In genomic region chr1:31006760-31007159, GRCh38 we compare ENCODE assay signal across 24 cellular contexts. TPM values are rescaled to one million over a fixed set of nuclear protein-coding genes. Genes with fewer than 3 reads are reported as not detected.
DNase-seq lines count a peak whose midpoint lies in the region; ATAC-seq, FAIRE-seq and TF ChIP-seq lines count a peak whose summit lies in the region.
"Had no signal": no experiment of that assay in that cellular context is flagged by ENCODE, and none has a peak within 500 bp of the region (broad histone marks: within the 10 kb centered on the region; RNA-seq: fewer than 3 reads in every experiment).

No MANE protein-coding gene starts in this region.

- no peak for ATAC-seq in SK-N-SH treated with all-trans-retinoic acid at 6 μM for 48 hours
- ATAC-seq: heart right ventricle; mucosa of descending colon; stimulated activated naive CD8-positive, alpha-beta T cell treated with anti-CD3 and anti-CD28 coated beads, Interleukin-15, Interleukin-2, amounts not matched to agents 100 U/mL and 50 U/mL, for 24 hours had no signal

- H3K9me3 ChIP-seq in SK-N-SH (no peaks in the 10 kb centered on the region), keratinocyte (ENCODE audit: control insufficient read depth, low read depth, low read length) (no peaks in the 10 kb centered on the region), smooth muscle cell (replicated peaks; ENCODE audit: low read depth) (no peaks in the 10 kb centered on the region)
- H3K9me3 ChIP-seq: mucosa of descending colon, tibial artery had no signal

- TF ChIP-seq CTCF in SK-N-SH (IDR thresholded peaks at IDR 0.05) (no peak), astrocyte of the cerebellum (IDR thresholded peaks at IDR 0.05; ENCODE audit: low read depth, low read length, missing control alignments) (no peak), keratinocyte (optimal IDR thresholded peaks at IDR 0.05 in 1 of 3, IDR thresholded peaks at IDR 0.05 in 1 of 3, conservative IDR thresholded peaks at IDR 0.05 in 1 of 3; ENCODE audit: extremely low read depth in 1 of 3, insufficient read depth in 2 of 3, low read length in 3 of 3) (no peak), smooth muscle cell (IDR thresholded peaks at IDR 0.05; ENCODE audit: borderline replicate concordance, insufficient read depth, poor library complexity, severe bottlenecking) (no peak)

- no peaks in the 10 kb centered on the region for H3K9me2 ChIP-seq in SK-N-SH

- H3K9me1 ChIP-seq in keratinocyte (ENCODE audit: control insufficient read depth, extremely low read depth, insufficient read depth, low read length), result peaks cover 5% of the 10 kb centered on the region

- TF ChIP-seq EP300 in SK-N-SH (IDR thresholded peaks at IDR 0.05; ENCODE audit: borderline replicate concordance in 1 of 2, low read depth in 1 of 2, low read length in 1 of 2), result no peak

- H3F3A ChIP-seq in SK-N-SH (replicated peaks; ENCODE audit: insufficient read depth), result peaks cover 43% of the 10 kb centered on the region
- H3F3A ChIP-seq in smooth muscle cell (ENCODE audit: low read depth), result peaks cover 27% of the 10 kb centered on the region

- H3K4me3 ChIP-seq in SK-N-SH (ENCODE audit: low read depth in 2 of 2, low read length in 1 of 2), result peak overlapping the region in 1 of 2 experiments; percentile 14; a peak in 1 of 4 replicates
- peak overlapping the region; percentile 5 for H3K4me3 ChIP-seq in astrocyte of the cerebellum (ENCODE audit: low read depth, low read length)
- H3K4me3 ChIP-seq in keratinocyte (ENCODE audit: control insufficient read depth in 2 of 3, extremely low read depth in 1 of 3, insufficient read depth in 2 of 3, low read depth in 1 of 3, low read length in 3 of 3), result peak overlapping the region in 2 of 3 experiments; percentile 31
- H3K4me3 ChIP-seq in smooth muscle cell, result no peak overlapping the region
- H3K4me3 ChIP-seq: coronary artery, heart right ventricle, mucosa of descending colon, tibial artery had no signal

- H3K4me2 ChIP-seq in SK-N-SH (peak overlapping the region; percentile 67), keratinocyte (ENCODE audit: control insufficient read depth, extremely low read depth, insufficient read depth, low read depth, low read length) (peak overlapping the region; percentile 83), smooth muscle cell (peak overlapping the region; percentile 56)

- no peak for TF ChIP-seq RAD21 in SK-N-SH (IDR thresholded peaks at IDR 0.05; ENCODE audit: low read length)

- in situ Hi-C loops in astrocyte of the cerebellum (cut with HindIII; ENCODE audit: low sequenced_read_pairs), result loop anchor here (25.0 kb wide), 1 partner anchor 94 kb away; the partner anchor contains the start of gene SDC3

- CTCF ChIA-PET in SK-N-SH (lab: Yijun Ruan, JAX), result interaction anchor here (1.1 to 1.2 kb wide), 2 partner anchors 11 to 14 kb away, joined by 3 read pairs; no protein-coding TSS in a partner anchor

- H4K20me1 ChIP-seq in SK-N-SH (ENCODE audit: insufficient read depth) (peaks cover 89% of the 10 kb centered on the region), keratinocyte (ENCODE audit: control insufficient read depth, extremely low read depth, insufficient read depth, low read length) (peaks cover 30% of the 10 kb centered on the region), smooth muscle cell (ENCODE audit: low read depth) (peaks cover 100% of the 10 kb centered on the region)

- POLR2A ChIA-PET in SK-N-SH (lab: Yijun Ruan, JAX), result no interaction called here

- FAIRE-seq in keratinocyte (lab: Jason Lieb, UNC), result no peak
- FAIRE-seq: endometrium had no signal

- dilution Hi-C loops in keratinocyte (cut with MboI; ENCODE audit: extremely low pct_ligation_motif_present, low sequenced_read_pairs), result no loop called here

- H3K4me1 ChIP-seq in SK-N-SH (ENCODE audit: control insufficient read depth in 1 of 2, insufficient read depth in 2 of 2, low read depth in 1 of 2, low read length in 1 of 2) (peaks cover 31 to 32% of the 10 kb centered on the region in 2 experiments; a peak in 3 of 4 replicates), keratinocyte (ENCODE audit: control insufficient read depth, extremely low read depth, insufficient read depth, low read length) (peaks cover 67% of the 10 kb centered on the region), smooth muscle cell (ENCODE audit: low read depth) (peaks cover 23% of the 10 kb centered on the region)

- H3K27me3 ChIP-seq in SK-N-SH (ENCODE audit: insufficient read depth) (no peaks in the 10 kb centered on the region), keratinocyte (ENCODE audit: control insufficient read depth, extremely low read depth, insufficient read depth, low read length) (no peaks in the 10 kb centered on the region), smooth muscle cell (ENCODE audit: low read depth) (no peaks in the 10 kb centered on the region)
- H3K27me3 ChIP-seq: heart right ventricle, tibial artery had no signal

- WGBS in SK-N-SH (ENCODE audit: low lambda C conversion rate), result 71% methylated on average over 1 of the region's 1 CpG
- WGBS in smooth muscle cell (ENCODE audit: low lambda C conversion rate), result 78% methylated on average over 1 of the region's 1 CpG

- H3K9ac ChIP-seq in SK-N-SH (peak overlapping the region; percentile 17; the same call in 1 of the 2 replicates), keratinocyte (ENCODE audit: control insufficient read depth, extremely low read depth, insufficient read depth, low read length) (peak overlapping the region; percentile 52), smooth muscle cell (ENCODE audit: low read depth) (peak overlapping the region; percentile 28)

- no peak for DNase-seq in SK-N-SH
- no peak for DNase-seq in astrocyte of the cerebellum (ENCODE audit: low read depth)
- DNase-seq in keratinocyte (ENCODE audit: low read depth, low spot score), result no peak
- no peak for DNase-seq in smooth muscle cell (lab: John Stamatoyannopoulos, UW; ENCODE audit: unreplicated experiment)
- no peak for DNase-seq in HCEC 1CT
- no peak for DNase-seq in NCI-H345 treated with DMSO at 0.1 percent for 48 hours (lab: John Stamatoyannopoulos, UW; ENCODE audit: unreplicated experiment)
- DNase-seq in NCI-H1092 (lab: John Stamatoyannopoulos, UW), result no peak
- DNase-seq: activated B cell treated with CpG ODN at 0.5 μM for 24 hours; activated naive CD8-positive, alpha-beta T cell treated with anti-CD3 and anti-CD28 coated beads, Interleukin-2, amount 10 ng/mL, durations not matched to agents 7 days and 5 days; heart right ventricle; immature natural killer cell; KG1; left ventricle myocardium superior; mucosa of descending colon; NCI-H1694; NCI-H2171 treated with DMSO at 0.1 percent for 48 hours; NCI-H526; stimulated activated CD4-positive, alpha-beta T cell treated with anti-CD3 and anti-CD28 coated beads, Interleukin-4, amount 100 ng/mL, for 1 hour; stimulated activated naive CD8-positive, alpha-beta T cell treated with anti-CD3 and anti-CD28 coated beads, Interleukin-15, Interleukin-2, amounts not matched to agents 100 U/mL and 50 U/mL, for 24 hours; tibial artery had no signal

- H3K79me2 ChIP-seq in SK-N-SH (ENCODE audit: insufficient read depth) (peaks cover 96% of the 10 kb centered on the region), keratinocyte (ENCODE audit: control insufficient read depth, insufficient read depth, low read length) (peaks cover 91% of the 10 kb centered on the region), smooth muscle cell (ENCODE audit: low read depth) (peaks cover 92% of the 10 kb centered on the region)

- H3K27ac ChIP-seq in SK-N-SH (ENCODE audit: low read depth in 2 of 2, low read length in 1 of 2) (peak overlapping the region; percentile 75 to 77), keratinocyte (ENCODE audit: control insufficient read depth, insufficient read depth, low read length) (peak overlapping the region; percentile 64), smooth muscle cell (ENCODE audit: low read depth) (peak overlapping the region; percentile 92)
- H3K27ac ChIP-seq: 22Rv1, coronary artery, tibial artery had no signal

- H2AFZ ChIP-seq in SK-N-SH (ENCODE audit: low read depth), result no peak overlapping the region
- H2AFZ ChIP-seq in keratinocyte (ENCODE audit: control insufficient read depth, low read length), result no peak overlapping the region
- no peak overlapping the region for H2AFZ ChIP-seq in smooth muscle cell (ENCODE audit: low read depth)

- H3K36me3 ChIP-seq in SK-N-SH (replicated peaks in 1 of 2; ENCODE audit: control insufficient read depth in 1 of 2, insufficient read depth in 2 of 2, low read length in 1 of 2) (peaks cover 39 to 48% of the 10 kb centered on the region in 2 experiments), keratinocyte (ENCODE audit: control insufficient read depth in 2 of 2, extremely low read depth in 1 of 2, insufficient read depth in 2 of 2, low read length in 2 of 2) (peaks cover 5 to 22% of the 10 kb centered on the region in 2 experiments), smooth muscle cell (ENCODE audit: low read depth) (peaks cover 14% of the 10 kb centered on the region)

TF ChIP-seq in SK-N-SH treated with all-trans-retinoic acid at 6 μM for 48 hours, 23 proteins besides CTCF, POLR2A, EP300 and RAD21:
- TF ChIP-seq RARB (CRISPR knock-in tag; IDR thresholded peaks at IDR 0.05), result no peak
TF ChIP-seq in SK-N-SH treated with all-trans-retinoic acid at 6 μM for 48 hours: peak in this region for 0.

RNA-seq across cellular contexts. Expression of gene PUM1, which starts 58.8 kb away (rescaled TPM):
- polyA plus RNA-seq in SK-N-SH (2012; rRNA removed), result 51.0 and 66.7 TPM in 2 replicates
- 42.6 and 45.2 TPM in 2 replicates for polyA plus RNA-seq in SK-N-SH (2012; cell fraction: cytosol; rRNA removed)
- 119 and 122 TPM in 2 replicates for polyA plus RNA-seq in SK-N-SH (2012; cell fraction: nucleus; rRNA removed)
- 64.0 to 86.4 TPM (median 68.6 TPM) in 3 replicates for polyA plus RNA-seq in keratinocyte
- polyA plus RNA-seq in keratinocyte (2011; ENCODE audit: low read depth), result 56.7 TPM
- 53.6 and 62.4 TPM in 2 replicates for polyA plus RNA-seq in keratinocyte (2011; cell fraction: cytosol; rRNA removed)
- polyA plus RNA-seq in keratinocyte (2011; cell fraction: nucleus; rRNA removed), result 145 and 192 TPM in 2 replicates
- polyA plus RNA-seq in keratinocyte (2012; ENCODE audit: low replicate concordance), result 41.4 and 57.5 TPM in 2 replicates
- polyA minus RNA-seq in keratinocyte, result 299 to 558 TPM (median 361 TPM) in 3 replicates
- polyA minus RNA-seq in keratinocyte (2011; cell fraction: cytosol; rRNA and poly(A)+ RNA removed), result 75.8 TPM
- polyA minus RNA-seq in keratinocyte (2011; cell fraction: nucleus; rRNA and poly(A)+ RNA removed), result 119 and 208 TPM in 2 replicates
- 78.2 and 79.6 TPM in 2 replicates for total RNA-seq in smooth muscle cell
- polyA plus RNA-seq in smooth muscle cell, result 49.0 and 54.0 TPM in 2 replicates
